1 cellular context compared by ENCODE assay signal in the genomic region with DNA sequence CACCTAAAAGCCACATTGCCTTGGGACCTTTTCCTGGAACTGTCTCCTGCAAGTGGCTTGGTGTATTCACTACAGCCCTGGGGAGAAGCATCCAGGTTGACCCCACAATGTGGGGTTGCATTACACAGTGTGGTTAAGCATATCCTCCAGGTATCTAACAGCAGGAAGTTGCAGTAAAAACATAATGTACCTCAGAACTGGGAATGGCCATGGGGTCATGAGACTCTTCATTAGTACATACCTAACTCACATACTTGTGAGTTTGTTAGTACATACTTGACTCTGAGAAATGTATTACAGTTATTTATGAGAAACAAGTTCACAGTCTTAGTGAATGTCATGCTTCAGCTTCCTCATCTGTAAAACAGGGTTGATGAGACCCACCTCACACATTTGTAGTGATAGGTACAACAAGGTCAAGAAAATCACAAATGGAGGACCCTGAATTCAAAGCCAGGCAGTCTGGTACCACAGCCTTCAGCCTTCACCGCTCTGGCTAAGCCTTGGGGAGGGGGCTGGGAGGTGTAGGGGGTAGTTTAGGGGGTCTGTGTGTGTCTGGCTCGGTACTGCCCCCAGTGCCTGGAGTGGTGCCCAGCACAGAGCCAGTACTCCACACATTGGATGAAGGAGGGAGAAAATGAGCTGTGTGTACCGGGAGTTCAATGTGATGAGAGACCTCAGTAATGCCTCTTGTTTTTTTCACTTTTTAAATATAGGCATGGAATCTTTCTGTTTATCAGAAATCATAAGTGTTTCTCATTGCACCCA.
TF ChIP-seq lines count a peak whose summit lies in the region.

No MANE protein-coding gene starts in this region.

TF ChIP-seq in GM23338, 12 proteins besides CTCF, POLR2A, EP300 and RAD21:
- TF ChIP-seq EZH2phosphoT487 (IDR thresholded peaks at IDR 0.05; ENCODE audit: unreplicated experiment) (no peak), STAT1 (IDR thresholded peaks at IDR 0.05; ENCODE audit: unreplicated experiment) (no peak)
